16 cellular contexts compared by ENCODE assay signal in genomic region chr17:992933-993332, GRCh38. TPM values are rescaled to one million over a fixed set of nuclear protein-coding genes. Genes with fewer than 3 reads are reported as not detected.
A peak's percentile ranks its signal among the peaks of the same experiment; 100 is the strongest.
DNase-seq lines count a peak whose midpoint lies in the region; ATAC-seq and TF ChIP-seq lines count a peak whose summit lies in the region.
"Had no signal": no experiment of that assay in that cellular context is flagged by ENCODE, and none has a peak within 500 bp of the region (broad histone marks: within the 10 kb centered on the region; RNA-seq: fewer than 3 reads in every experiment).

No MANE protein-coding gene starts in this region.

- no peak overlapping the region for H3K4ac ChIP-seq in mesenchymal stem cell (ENCODE audit: low read depth in 1 of 2, low read length in 2 of 2)

- H3K4me3 Mint-ChIP-seq in T-helper 17 cell (no peak overlapping the region), GM23338 (no peak overlapping the region)
- H3K4me3 Mint-ChIP-seq: HFFc6 had no signal

- H3K9me3 ChIP-seq in WERI-Rb-1 (ENCODE audit: severe bottlenecking) (peaks cover 3% of the 10 kb centered on the region), mesenchymal stem cell (ENCODE audit: control insufficient read depth, low read length) (no peaks in the 10 kb centered on the region), T-helper 17 cell (ENCODE audit: control insufficient read depth, low read length, poor library complexity, severe bottlenecking) (no peaks in the 10 kb centered on the region)
- H3K9me3 ChIP-seq: BLaER1, HAP-1 had no signal

- H3K79me1 ChIP-seq in mesenchymal stem cell (replicated peaks; ENCODE audit: low read length, poor library complexity, severe bottlenecking): peaks cover 2% of the 10 kb centered on the region

- H4K8ac ChIP-seq in mesenchymal stem cell (ENCODE audit: low read length): no peak overlapping the region

- no peaks in the 10 kb centered on the region for H3F3A ChIP-seq in GM23338 (replicated peaks; ENCODE audit: low read depth)

- H3K4me2 ChIP-seq in mesenchymal stem cell (ENCODE audit: low read length, poor library complexity, severe bottlenecking): no peak overlapping the region
- H3K4me2 ChIP-seq in GM23338: no peak overlapping the region
- H3K4me2 ChIP-seq: BLaER1 had no signal

- no peak overlapping the region for H2BK5ac ChIP-seq in mesenchymal stem cell (ENCODE audit: low read depth, low read length, poor library complexity, severe bottlenecking)

- H2BK120ac ChIP-seq in mesenchymal stem cell (ENCODE audit: low read depth, low read length): no peak overlapping the region

- peaks cover 30% of the 10 kb centered on the region for H3K9me3 Mint-ChIP-seq in GM23338

- H3K27ac Mint-ChIP-seq in T-helper 17 cell: no peak overlapping the region
- H3K27ac Mint-ChIP-seq in GM23338: no peak overlapping the region
- H3K27ac Mint-ChIP-seq: HFFc6 had no signal

- no peak overlapping the region for H2BK15ac ChIP-seq in mesenchymal stem cell (ENCODE audit: low read depth, poor library complexity, severe bottlenecking)

- no peak overlapping the region for H3K23ac ChIP-seq in mesenchymal stem cell (ENCODE audit: low read length in 2 of 2)

- no peak overlapping the region for H3K9ac ChIP-seq in mesenchymal stem cell (ENCODE audit: low read length)
- H3K9ac ChIP-seq: BLaER1 had no signal

- H3K14ac ChIP-seq in mesenchymal stem cell (ENCODE audit: low read length in 2 of 2): no peak overlapping the region

- H3K4me1 Mint-ChIP-seq in T-helper 17 cell (peaks cover 7% of the 10 kb centered on the region), GM23338 (peaks cover 3% of the 10 kb centered on the region)

- H3K4me3 ChIP-seq in WERI-Rb-1 (ENCODE audit: low read depth, low read length) (no peak overlapping the region), mesenchymal stem cell (ENCODE audit: insufficient read depth in 1 of 2, low read depth in 1 of 2, low read length in 2 of 2) (no peak overlapping the region), GM23338 (no peak overlapping the region)
- H3K4me3 ChIP-seq: BLaER1, HAP-1 had no signal

- H3K36me3 Mint-ChIP-seq in T-helper 17 cell (ENCODE audit: low read depth) (peaks cover 2% of the 10 kb centered on the region), GM23338 (ENCODE audit: low read depth) (peaks cover 5% of the 10 kb centered on the region)

- peaks cover 3% of the 10 kb centered on the region; the same call in 1 of the 2 replicates for H4K20me1 ChIP-seq in GM23338 (replicated peaks; ENCODE audit: insufficient read depth)

- peak; percentile 43 for DNase-seq in NCI-H82 (lab: John Stamatoyannopoulos, UW)
- DNase-seq in NCI-H82 treated with DMSO at 0.1 percent for 48 hours (lab: John Stamatoyannopoulos, UW; ENCODE audit: unreplicated experiment): no peak
- peak; percentile 21 for DNase-seq in WERI-Rb-1
- peak; percentile 46 for DNase-seq in mesenchymal stem cell
- DNase-seq in stimulated activated CD8-positive, alpha-beta memory T cell treated with anti-CD3 and anti-CD28 coated beads, Interleukin-4, amount 100 ng/mL, for 48 hours: no peak
- no peak for DNase-seq in T-helper 17 cell
- no peak for DNase-seq in GM23338 (ENCODE audit: low spot score)
- DNase-seq: 8988T, AML-193, DMS79, GOT3, HFFc6, KBM-7 had no signal

- no peak overlapping the region for H3K18ac ChIP-seq in mesenchymal stem cell (ENCODE audit: low read depth in 1 of 2, low read length in 2 of 2)

- H3K27me3 ChIP-seq in WERI-Rb-1 (ENCODE audit: insufficient read depth, low read depth, severe bottlenecking) (no peaks in the 10 kb centered on the region), mesenchymal stem cell (ENCODE audit: control insufficient read depth in 1 of 2, insufficient read depth in 1 of 2, low read length in 2 of 2) (no peaks in the 10 kb centered on the region), GM23338 (ENCODE audit: insufficient read depth) (peaks cover 7% of the 10 kb centered on the region; the same call in 1 of the 2 replicates)
- H3K27me3 ChIP-seq: BLaER1 had no signal

- WGBS in mesenchymal stem cell: 60% methylated on average over 12 of the region's 13 CpGs

- H2AFZ ChIP-seq in mesenchymal stem cell (ENCODE audit: low read depth, low read length) (no peak overlapping the region), GM23338 (no peak overlapping the region)

- H2BK12ac ChIP-seq in mesenchymal stem cell (ENCODE audit: low read length in 2 of 2): no peak overlapping the region

- H3K9me2 ChIP-seq in GM23338 (ENCODE audit: insufficient read depth): no peaks in the 10 kb centered on the region

- TF ChIP-seq CTCF in WERI-Rb-1 (IDR thresholded peaks at IDR 0.05; ENCODE audit: low read depth, low read length) (no peak), GM23338 (conservative IDR thresholded peaks at IDR 0.05; ENCODE audit: low read depth in 2 of 2) (no peak)

- H4K91ac ChIP-seq in mesenchymal stem cell (ENCODE audit: low read length): no peak overlapping the region

- H2AK5ac ChIP-seq in mesenchymal stem cell (ENCODE audit: low read length, severe bottlenecking): peak overlapping the region; percentile 22

- H3K79me2 ChIP-seq in GM23338 (replicated peaks; ENCODE audit: insufficient read depth): peaks cover 9% of the 10 kb centered on the region

- no peak for ATAC-seq in T-helper 17 cell
- no peak for ATAC-seq in GM23338

- H3K27me3 Mint-ChIP-seq in T-helper 17 cell (no peaks in the 10 kb centered on the region), GM23338 (ENCODE audit: insufficient read depth, low read depth, poor library complexity) (peaks cover 8% of the 10 kb centered on the region)

- H3K27ac ChIP-seq in WERI-Rb-1 (no peak overlapping the region), mesenchymal stem cell (ENCODE audit: low read length, poor library complexity, severe bottlenecking) (no peak overlapping the region), GM23338 (ENCODE audit: low read depth) (no peak overlapping the region)
- H3K27ac ChIP-seq: BLaER1, HL-60 had no signal

- H3K4me1 ChIP-seq in mesenchymal stem cell (ENCODE audit: control insufficient read depth, insufficient read depth, low read depth, low read length): peaks cover 5% of the 10 kb centered on the region
- peaks cover 3% of the 10 kb centered on the region for H3K4me1 ChIP-seq in GM23338 (ENCODE audit: insufficient read depth)
- H3K4me1 ChIP-seq: HAP-1 had no signal

- H3K36me3 ChIP-seq in WERI-Rb-1 (no peaks in the 10 kb centered on the region), mesenchymal stem cell (ENCODE audit: control insufficient read depth in 1 of 2, insufficient read depth in 2 of 2, low read depth in 1 of 2, low read length in 2 of 2) (peaks cover 0 to 3% of the 10 kb centered on the region in 2 experiments), GM23338 (ENCODE audit: insufficient read depth) (no peaks in the 10 kb centered on the region)
- H3K36me3 ChIP-seq: BLaER1 had no signal

RNA-seq across cellular contexts. Expression of gene TIMM22, which starts 4.0 kb away (rescaled TPM):
- polyA plus RNA-seq in mesenchymal stem cell (2013, experiment 1 of 2): 14.9 TPM
- polyA plus RNA-seq in mesenchymal stem cell (2013, experiment 2 of 2): 15.8 TPM
- 1 to 10 TPM; 7.4 to 8.3 TPM for total RNA-seq in T-helper 17 cell
- total RNA-seq in GM23338 (2014; rRNA removed; shearing (Covaris generic)): 23.1 and 24.4 TPM in 2 replicates
- 20.2 and 21.9 TPM in 2 replicates for polyA plus RNA-seq in GM23338 (2016; fragmentation: Nextera tagmentation; extraction: Ambion mirVana)

RNA-seq across cellular contexts. Expression of gene NXN, which starts 13.4 kb away (rescaled TPM):
- 83.3 TPM for polyA plus RNA-seq in mesenchymal stem cell (2013, experiment 1 of 2)
- polyA plus RNA-seq in mesenchymal stem cell (2013, experiment 2 of 2): 82.4 TPM
- 1 to 10 TPM; 3.3 to 4.4 TPM for total RNA-seq in T-helper 17 cell
- total RNA-seq in GM23338 (2014; rRNA removed; shearing (Covaris generic)): 90.4 and 105 TPM in 2 replicates
- 31.8 and 36.2 TPM in 2 replicates for polyA plus RNA-seq in GM23338 (2016; fragmentation: Nextera tagmentation; extraction: Ambion mirVana)

Comparison
In these comparisons a context has a peak if more than half of its experiments do, and no peak if none do; other contexts are left out.
1. DNase-seq: peak in NCI-H82 (single experiment), WERI-Rb-1 (single experiment) and mesenchymal stem cell (single experiment); none in NCI-H82 treated with DMSO at 0.1 percent for 48 hours (single experiment), stimulated activated CD8-positive, alpha-beta memory T cell treated with anti-CD3 and anti-CD28 coated beads, Interleukin-4, amount 100 ng/mL, for 48 hours (single experiment), T-helper 17 cell (0 of 3) and GM23338 (single experiment).
2. RNA of gene NXN, which starts 13.4 kb away (total RNA-seq): 90.4 to 105 TPM in GM23338; 3.3 to 4.4 TPM in T-helper 17 cell; every median in the first group is over 10 times any median in the second.